In the genomic region with DNA sequence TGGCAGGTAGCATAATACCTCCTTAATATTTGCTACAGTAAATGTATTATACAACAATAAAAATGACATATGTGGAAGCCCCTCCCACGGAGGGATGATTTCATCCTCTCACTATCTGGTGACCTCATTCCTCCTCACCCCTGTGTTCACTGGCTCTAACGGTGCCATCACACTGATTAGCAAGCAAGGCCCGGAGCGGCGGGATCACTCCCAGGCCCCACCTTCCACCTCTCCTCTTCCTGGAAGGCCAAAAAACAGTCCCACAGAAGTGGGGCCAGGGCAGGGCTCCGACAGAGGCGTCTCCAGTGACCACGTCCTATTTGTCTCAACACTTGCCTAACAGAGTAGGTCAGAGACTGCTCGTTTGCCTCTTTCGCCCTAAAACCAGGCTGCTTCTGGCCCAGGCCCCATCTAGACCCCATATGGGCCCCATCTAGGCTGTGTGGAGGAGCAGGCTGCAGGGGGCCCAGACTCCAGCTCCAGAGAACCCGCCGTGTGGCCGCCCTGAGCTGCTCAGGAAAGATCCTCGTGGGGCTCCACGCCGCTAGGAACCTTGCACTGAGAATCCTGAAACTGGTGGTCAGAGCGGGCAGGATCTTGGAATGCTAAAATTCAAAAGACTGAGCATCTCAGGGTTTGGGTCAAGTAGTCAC, we compare ENCODE assay signal across 1 cellular context.
A peak's percentile ranks its signal among the peaks of the same experiment; 100 is the strongest.
TF ChIP-seq lines count a peak whose summit lies in the region.

No MANE protein-coding gene starts in this region.

TF ChIP-seq in K562, 482 proteins besides CTCF, POLR2A, EP300 and RAD21 (continued from another document and continues in another):
- TF ChIP-seq, protein P1, sequence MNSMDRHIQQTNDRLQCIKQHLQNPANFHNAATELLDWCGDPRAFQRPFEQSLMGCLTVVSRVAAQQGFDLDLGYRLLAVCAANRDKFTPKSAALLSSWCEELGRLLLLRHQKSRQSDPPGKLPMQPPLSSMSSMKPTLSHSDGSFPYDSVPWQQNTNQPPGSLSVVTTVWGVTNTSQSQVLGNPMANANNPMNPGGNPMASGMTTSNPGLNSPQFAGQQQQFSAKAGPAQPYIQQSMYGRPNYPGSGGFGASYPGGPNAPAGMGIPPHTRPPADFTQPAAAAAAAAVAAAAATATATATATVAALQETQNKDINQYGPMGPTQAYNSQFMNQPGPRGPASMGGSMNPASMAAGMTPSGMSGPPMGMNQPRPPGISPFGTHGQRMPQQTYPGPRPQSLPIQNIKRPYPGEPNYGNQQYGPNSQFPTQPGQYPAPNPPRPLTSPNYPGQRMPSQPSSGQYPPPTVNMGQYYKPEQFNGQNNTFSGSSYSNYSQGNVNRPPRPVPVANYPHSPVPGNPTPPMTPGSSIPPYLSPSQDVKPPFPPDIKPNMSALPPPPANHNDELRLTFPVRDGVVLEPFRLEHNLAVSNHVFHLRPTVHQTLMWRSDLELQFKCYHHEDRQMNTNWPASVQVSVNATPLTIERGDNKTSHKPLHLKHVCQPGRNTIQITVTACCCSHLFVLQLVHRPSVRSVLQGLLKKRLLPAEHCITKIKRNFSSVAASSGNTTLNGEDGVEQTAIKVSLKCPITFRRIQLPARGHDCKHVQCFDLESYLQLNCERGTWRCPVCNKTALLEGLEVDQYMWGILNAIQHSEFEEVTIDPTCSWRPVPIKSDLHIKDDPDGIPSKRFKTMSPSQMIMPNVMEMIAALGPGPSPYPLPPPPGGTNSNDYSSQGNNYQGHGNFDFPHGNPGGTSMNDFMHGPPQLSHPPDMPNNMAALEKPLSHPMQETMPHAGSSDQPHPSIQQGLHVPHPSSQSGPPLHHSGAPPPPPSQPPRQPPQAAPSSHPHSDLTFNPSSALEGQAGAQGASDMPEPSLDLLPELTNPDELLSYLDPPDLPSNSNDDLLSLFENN (IDR thresholded peaks at IDR 0.05; ENCODE audit: low read depth in 2 of 2, low read length in 2 of 2) = peak in 1 of 2 experiments; percentile 47; a peak in 1 of 4 replicates
- no peak for TF ChIP-seq PCBP2 (IDR thresholded peaks at IDR 0.05; ENCODE audit: low read depth, low read length, poor library complexity, severe bottlenecking)
- no peak for TF ChIP-seq NR3C1 (CRISPR knock-in tag; IDR thresholded peaks at IDR 0.05)
- TF ChIP-seq ZNF124 (CRISPR knock-in tag; IDR thresholded peaks at IDR 0.05) = no peak
- TF ChIP-seq, protein P2, sequence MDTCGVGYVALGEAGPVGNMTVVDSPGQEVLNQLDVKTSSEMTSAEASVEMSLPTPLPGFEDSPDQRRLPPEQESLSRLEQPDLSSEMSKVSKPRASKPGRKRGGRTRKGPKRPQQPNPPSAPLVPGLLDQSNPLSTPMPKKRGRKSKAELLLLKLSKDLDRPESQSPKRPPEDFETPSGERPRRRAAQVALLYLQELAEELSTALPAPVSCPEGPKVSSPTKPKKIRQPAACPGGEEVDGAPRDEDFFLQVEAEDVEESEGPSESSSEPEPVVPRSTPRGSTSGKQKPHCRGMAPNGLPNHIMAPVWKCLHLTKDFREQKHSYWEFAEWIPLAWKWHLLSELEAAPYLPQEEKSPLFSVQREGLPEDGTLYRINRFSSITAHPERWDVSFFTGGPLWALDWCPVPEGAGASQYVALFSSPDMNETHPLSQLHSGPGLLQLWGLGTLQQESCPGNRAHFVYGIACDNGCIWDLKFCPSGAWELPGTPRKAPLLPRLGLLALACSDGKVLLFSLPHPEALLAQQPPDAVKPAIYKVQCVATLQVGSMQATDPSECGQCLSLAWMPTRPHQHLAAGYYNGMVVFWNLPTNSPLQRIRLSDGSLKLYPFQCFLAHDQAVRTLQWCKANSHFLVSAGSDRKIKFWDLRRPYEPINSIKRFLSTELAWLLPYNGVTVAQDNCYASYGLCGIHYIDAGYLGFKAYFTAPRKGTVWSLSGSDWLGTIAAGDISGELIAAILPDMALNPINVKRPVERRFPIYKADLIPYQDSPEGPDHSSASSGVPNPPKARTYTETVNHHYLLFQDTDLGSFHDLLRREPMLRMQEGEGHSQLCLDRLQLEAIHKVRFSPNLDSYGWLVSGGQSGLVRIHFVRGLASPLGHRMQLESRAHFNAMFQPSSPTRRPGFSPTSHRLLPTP (IDR thresholded peaks at IDR 0.05; ENCODE audit: borderline replicate concordance, extremely low read depth, insufficient read length) = no peak
- no peak for TF ChIP-seq POLR3G (IDR thresholded peaks at IDR 0.05; ENCODE audit: extremely low read depth, insufficient read length, insufficient replicate concordance)
- no peak for TF ChIP-seq PRMT5 (CRISPR knock-in tag; IDR thresholded peaks at IDR 0.05)
- TF ChIP-seq, protein P3, sequence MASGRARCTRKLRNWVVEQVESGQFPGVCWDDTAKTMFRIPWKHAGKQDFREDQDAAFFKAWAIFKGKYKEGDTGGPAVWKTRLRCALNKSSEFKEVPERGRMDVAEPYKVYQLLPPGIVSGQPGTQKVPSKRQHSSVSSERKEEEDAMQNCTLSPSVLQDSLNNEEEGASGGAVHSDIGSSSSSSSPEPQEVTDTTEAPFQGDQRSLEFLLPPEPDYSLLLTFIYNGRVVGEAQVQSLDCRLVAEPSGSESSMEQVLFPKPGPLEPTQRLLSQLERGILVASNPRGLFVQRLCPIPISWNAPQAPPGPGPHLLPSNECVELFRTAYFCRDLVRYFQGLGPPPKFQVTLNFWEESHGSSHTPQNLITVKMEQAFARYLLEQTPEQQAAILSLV (tag; IDR thresholded peaks at IDR 0.05) = no peak
- TF ChIP-seq, protein P4, sequence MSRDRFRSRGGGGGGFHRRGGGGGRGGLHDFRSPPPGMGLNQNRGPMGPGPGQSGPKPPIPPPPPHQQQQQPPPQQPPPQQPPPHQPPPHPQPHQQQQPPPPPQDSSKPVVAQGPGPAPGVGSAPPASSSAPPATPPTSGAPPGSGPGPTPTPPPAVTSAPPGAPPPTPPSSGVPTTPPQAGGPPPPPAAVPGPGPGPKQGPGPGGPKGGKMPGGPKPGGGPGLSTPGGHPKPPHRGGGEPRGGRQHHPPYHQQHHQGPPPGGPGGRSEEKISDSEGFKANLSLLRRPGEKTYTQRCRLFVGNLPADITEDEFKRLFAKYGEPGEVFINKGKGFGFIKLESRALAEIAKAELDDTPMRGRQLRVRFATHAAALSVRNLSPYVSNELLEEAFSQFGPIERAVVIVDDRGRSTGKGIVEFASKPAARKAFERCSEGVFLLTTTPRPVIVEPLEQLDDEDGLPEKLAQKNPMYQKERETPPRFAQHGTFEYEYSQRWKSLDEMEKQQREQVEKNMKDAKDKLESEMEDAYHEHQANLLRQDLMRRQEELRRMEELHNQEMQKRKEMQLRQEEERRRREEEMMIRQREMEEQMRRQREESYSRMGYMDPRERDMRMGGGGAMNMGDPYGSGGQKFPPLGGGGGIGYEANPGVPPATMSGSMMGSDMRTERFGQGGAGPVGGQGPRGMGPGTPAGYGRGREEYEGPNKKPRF (IDR thresholded peaks at IDR 0.05; ENCODE audit: low read depth, low read length) = no peak
- TF ChIP-seq THRAP3 (IDR thresholded peaks at IDR 0.05; ENCODE audit: borderline replicate concordance) = no peak
- no peak for TF ChIP-seq ZNF3 (CRISPR knock-in tag; IDR thresholded peaks at IDR 0.05)
- peak; percentile 71 to 73; a peak in 3 of 4 replicates for TF ChIP-seq MAZ (CRISPR knock-in tag; conservative IDR thresholded peaks at IDR 0.05 in 1 of 2, IDR thresholded peaks at IDR 0.05 in 1 of 2)
- TF ChIP-seq, protein P5, sequence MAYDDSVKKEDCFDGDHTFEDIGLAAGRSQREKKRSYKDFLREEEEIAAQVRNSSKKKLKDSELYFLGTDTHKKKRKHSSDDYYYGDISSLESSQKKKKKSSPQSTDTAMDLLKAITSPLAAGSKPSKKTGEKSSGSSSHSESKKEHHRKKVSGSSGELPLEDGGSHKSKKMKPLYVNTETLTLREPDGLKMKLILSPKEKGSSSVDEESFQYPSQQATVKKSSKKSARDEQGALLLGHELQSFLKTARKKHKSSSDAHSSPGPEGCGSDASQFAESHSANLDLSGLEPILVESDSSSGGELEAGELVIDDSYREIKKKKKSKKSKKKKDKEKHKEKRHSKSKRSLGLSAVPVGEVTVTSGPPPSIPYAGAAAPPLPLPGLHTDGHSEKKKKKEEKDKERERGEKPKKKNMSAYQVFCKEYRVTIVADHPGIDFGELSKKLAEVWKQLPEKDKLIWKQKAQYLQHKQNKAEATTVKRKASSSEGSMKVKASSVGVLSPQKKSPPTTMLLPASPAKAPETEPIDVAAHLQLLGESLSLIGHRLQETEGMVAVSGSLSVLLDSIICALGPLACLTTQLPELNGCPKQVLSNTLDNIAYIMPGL (CRISPR knock-in tag; IDR thresholded peaks at IDR 0.05) = no peak
- TF ChIP-seq, protein P6, sequence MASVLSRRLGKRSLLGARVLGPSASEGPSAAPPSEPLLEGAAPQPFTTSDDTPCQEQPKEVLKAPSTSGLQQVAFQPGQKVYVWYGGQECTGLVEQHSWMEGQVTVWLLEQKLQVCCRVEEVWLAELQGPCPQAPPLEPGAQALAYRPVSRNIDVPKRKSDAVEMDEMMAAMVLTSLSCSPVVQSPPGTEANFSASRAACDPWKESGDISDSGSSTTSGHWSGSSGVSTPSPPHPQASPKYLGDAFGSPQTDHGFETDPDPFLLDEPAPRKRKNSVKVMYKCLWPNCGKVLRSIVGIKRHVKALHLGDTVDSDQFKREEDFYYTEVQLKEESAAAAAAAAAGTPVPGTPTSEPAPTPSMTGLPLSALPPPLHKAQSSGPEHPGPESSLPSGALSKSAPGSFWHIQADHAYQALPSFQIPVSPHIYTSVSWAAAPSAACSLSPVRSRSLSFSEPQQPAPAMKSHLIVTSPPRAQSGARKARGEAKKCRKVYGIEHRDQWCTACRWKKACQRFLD (CRISPR knock-in tag; IDR thresholded peaks at IDR 0.05) = peak; percentile 74; the same call in 1 of the 2 replicates
- TF ChIP-seq CREM (IDR thresholded peaks at IDR 0.05; ENCODE audit: low read depth) = peak; percentile 95
- TF ChIP-seq CEBPB (tag; IDR thresholded peaks at IDR 0.05) = no peak
- no peak for TF ChIP-seq SAFB (IDR thresholded peaks at IDR 0.05; ENCODE audit: borderline replicate concordance, low read depth, low read length)
- TF ChIP-seq GABPA (tag; conservative IDR thresholded peaks at IDR 0.05; ENCODE audit: low read depth) = no peak
- no peak for TF ChIP-seq ZNF274 (IDR thresholded peaks at IDR 0.05; ENCODE audit: borderline replicate concordance, low read depth, low read length)
- TF ChIP-seq POLR2B (IDR thresholded peaks at IDR 0.05; ENCODE audit: low read depth, partially characterized antibody) = peak; percentile 89
- no peak for TF ChIP-seq ZNF217 (CRISPR knock-in tag; IDR thresholded peaks at IDR 0.05)
- no peak for TF ChIP-seq HIVEP1 (CRISPR knock-in tag; IDR thresholded peaks at IDR 0.05)
- no peak for TF ChIP-seq ETV5 (CRISPR knock-in tag; IDR thresholded peaks at IDR 0.05; ENCODE audit: low read depth)
- TF ChIP-seq ZNF41 (CRISPR knock-in tag; conservative IDR thresholded peaks at IDR 0.05) = no peak
- TF ChIP-seq NR2C2 (CRISPR knock-in tag; IDR thresholded peaks at IDR 0.05) = no peak
- TF ChIP-seq NR2C2 (tag; IDR thresholded peaks at IDR 0.05) = peak; percentile 67; the same call in 1 of the 2 replicates
- TF ChIP-seq ZNF57 (CRISPR knock-in tag; IDR thresholded peaks at IDR 0.05) = peak; percentile 61; the same call in 1 of the 2 replicates
- TF ChIP-seq NFIX (CRISPR knock-in tag; IDR thresholded peaks at IDR 0.05; ENCODE audit: low read depth) = no peak
- TF ChIP-seq, protein P7, sequence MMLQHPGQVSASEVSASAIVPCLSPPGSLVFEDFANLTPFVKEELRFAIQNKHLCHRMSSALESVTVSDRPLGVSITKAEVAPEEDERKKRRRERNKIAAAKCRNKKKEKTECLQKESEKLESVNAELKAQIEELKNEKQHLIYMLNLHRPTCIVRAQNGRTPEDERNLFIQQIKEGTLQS (IDR thresholded peaks at IDR 0.05) = peak; percentile 98
- TF ChIP-seq, protein P7 (CRISPR knock-in tag; conservative IDR thresholded peaks at IDR 0.05) = 0 out of 2 replicates have a peak, but pooled peaks have one; percentile 36
- TF ChIP-seq ZNF143 (CRISPR knock-in tag; IDR thresholded peaks at IDR 0.05) = no peak
- no peak for TF ChIP-seq ZBTB1 (CRISPR knock-in tag; IDR thresholded peaks at IDR 0.05; ENCODE audit: borderline replicate concordance, low read depth)
- peak; percentile 49 for TF ChIP-seq L3MBTL2 (IDR thresholded peaks at IDR 0.05)
- TF ChIP-seq NR2F6 (CRISPR knock-in tag; IDR thresholded peaks at IDR 0.05) = no peak
- no peak for TF ChIP-seq ARID2 (IDR thresholded peaks at IDR 0.05)
- TF ChIP-seq, protein P8, sequence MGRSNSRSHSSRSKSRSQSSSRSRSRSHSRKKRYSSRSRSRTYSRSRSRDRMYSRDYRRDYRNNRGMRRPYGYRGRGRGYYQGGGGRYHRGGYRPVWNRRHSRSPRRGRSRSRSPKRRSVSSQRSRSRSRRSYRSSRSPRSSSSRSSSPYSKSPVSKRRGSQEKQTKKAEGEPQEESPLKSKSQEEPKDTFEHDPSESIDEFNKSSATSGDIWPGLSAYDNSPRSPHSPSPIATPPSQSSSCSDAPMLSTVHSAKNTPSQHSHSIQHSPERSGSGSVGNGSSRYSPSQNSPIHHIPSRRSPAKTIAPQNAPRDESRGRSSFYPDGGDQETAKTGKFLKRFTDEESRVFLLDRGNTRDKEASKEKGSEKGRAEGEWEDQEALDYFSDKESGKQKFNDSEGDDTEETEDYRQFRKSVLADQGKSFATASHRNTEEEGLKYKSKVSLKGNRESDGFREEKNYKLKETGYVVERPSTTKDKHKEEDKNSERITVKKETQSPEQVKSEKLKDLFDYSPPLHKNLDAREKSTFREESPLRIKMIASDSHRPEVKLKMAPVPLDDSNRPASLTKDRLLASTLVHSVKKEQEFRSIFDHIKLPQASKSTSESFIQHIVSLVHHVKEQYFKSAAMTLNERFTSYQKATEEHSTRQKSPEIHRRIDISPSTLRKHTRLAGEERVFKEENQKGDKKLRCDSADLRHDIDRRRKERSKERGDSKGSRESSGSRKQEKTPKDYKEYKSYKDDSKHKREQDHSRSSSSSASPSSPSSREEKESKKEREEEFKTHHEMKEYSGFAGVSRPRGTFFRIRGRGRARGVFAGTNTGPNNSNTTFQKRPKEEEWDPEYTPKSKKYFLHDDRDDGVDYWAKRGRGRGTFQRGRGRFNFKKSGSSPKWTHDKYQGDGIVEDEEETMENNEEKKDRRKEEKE (IDR thresholded peaks at IDR 0.05; ENCODE audit: borderline replicate concordance in 1 of 2, control insufficient read depth in 1 of 2, low read depth in 2 of 2, low read length in 1 of 2) = no peak
- TF ChIP-seq, protein P9, sequence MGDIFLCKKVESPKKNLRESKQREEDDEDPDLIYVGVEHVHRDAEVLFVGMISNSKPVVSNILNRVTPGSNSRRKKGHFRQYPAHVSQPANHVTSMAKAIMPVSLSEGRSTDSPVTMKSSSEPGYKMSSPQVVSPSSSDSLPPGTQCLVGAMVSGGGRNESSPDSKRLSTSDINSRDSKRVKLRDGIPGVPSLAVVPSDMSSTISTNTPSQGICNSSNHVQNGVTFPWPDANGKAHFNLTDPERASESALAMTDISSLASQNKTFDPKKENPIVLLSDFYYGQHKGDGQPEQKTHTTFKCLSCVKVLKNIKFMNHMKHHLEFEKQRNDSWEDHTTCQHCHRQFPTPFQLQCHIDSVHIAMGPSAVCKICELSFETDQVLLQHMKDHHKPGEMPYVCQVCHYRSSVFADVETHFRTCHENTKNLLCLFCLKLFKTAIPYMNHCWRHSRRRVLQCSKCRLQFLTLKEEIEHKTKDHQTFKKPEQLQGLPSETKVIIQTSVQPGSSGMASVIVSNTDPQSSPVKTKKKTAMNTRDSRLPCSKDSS (IDR thresholded peaks at IDR 0.05; ENCODE audit: low read depth, partially characterized antibody) = no peak
- TF ChIP-seq HNRNPLL (IDR thresholded peaks at IDR 0.05; ENCODE audit: low read depth, low read length, poor library complexity, severe bottlenecking) = no peak
- no peak for TF ChIP-seq HDAC6 (IDR thresholded peaks at IDR 0.05; ENCODE audit: low read depth, low read length)
- TF ChIP-seq NONO (IDR thresholded peaks at IDR 0.05; ENCODE audit: low read depth in 2 of 2, low read length in 1 of 2) = peak in 1 of 2 experiments; percentile 30; a peak in 1 of 4 replicates
